1 cellular context compared by ENCODE assay signal in genomic region chr20:58389968-58390658, GRCh38.
A peak's percentile ranks its signal among the peaks of the same experiment; 100 is the strongest.
TF ChIP-seq lines count a peak whose summit lies in the region.

No MANE protein-coding gene starts in this region.

TF ChIP-seq in K562, 482 proteins besides CTCF, POLR2A, EP300 and RAD21 (continued from another document and continues in another):
- no peak for TF ChIP-seq THAP12 (CRISPR knock-in tag; IDR thresholded peaks at IDR 0.05)
- no peak for TF ChIP-seq TAF7 (tag; IDR thresholded peaks at IDR 0.05)
- no peak for TF ChIP-seq EHMT2 (IDR thresholded peaks at IDR 0.05)
- TF ChIP-seq NCOA1 (IDR thresholded peaks at IDR 0.05; ENCODE audit: low read depth): peak; percentile 77
- TF ChIP-seq ZFP1 (CRISPR knock-in tag; IDR thresholded peaks at IDR 0.05): no peak
- TF ChIP-seq SMARCE1 (IDR thresholded peaks at IDR 0.05): peak; percentile 95
- TF ChIP-seq CXXC5 (CRISPR knock-in tag; IDR thresholded peaks at IDR 0.05): peak; percentile 80
- 0 out of 4 replicates have a peak, but pooled peaks of 1 of the 2 experiments have one; percentile 48 for TF ChIP-seq ZNF318 (IDR thresholded peaks at IDR 0.05; ENCODE audit: borderline replicate concordance in 1 of 2, low read depth in 1 of 2)
- TF ChIP-seq ATF2 (CRISPR knock-in tag; IDR thresholded peaks at IDR 0.05): no peak
- peak; percentile 44 to 52 for TF ChIP-seq KDM1A (IDR thresholded peaks at IDR 0.05)
- no peak for TF ChIP-seq CEBPZ (IDR thresholded peaks at IDR 0.05; ENCODE audit: borderline replicate concordance, low read depth, low read length)
- no peak; the same call in 1 of the 2 replicates for TF ChIP-seq MAX (CRISPR knock-in tag; IDR thresholded peaks at IDR 0.05)
- no peak for TF ChIP-seq BHLHE40 (IDR thresholded peaks at IDR 0.05; ENCODE audit: low read length)
- peak; percentile 72 for TF ChIP-seq MGA (IDR thresholded peaks at IDR 0.05)
- TF ChIP-seq L3MBTL2 (IDR thresholded peaks at IDR 0.05): peak; percentile 81
- TF ChIP-seq HDAC3 (IDR thresholded peaks at IDR 0.05; ENCODE audit: borderline replicate concordance, partially characterized antibody): peak; percentile 23
- no peak for TF ChIP-seq NFE2L1 (tag; IDR thresholded peaks at IDR 0.05; ENCODE audit: borderline replicate concordance, low read depth)
- no peak for TF ChIP-seq SFPQ (IDR thresholded peaks at IDR 0.05; ENCODE audit: low read depth, low read length)
- TF ChIP-seq TRIM24 (IDR thresholded peaks at IDR 0.05): peak in 1 of 2 experiments; percentile 70; a peak in 2 of 4 replicates
